17 cellular contexts compared by ENCODE assay signal in genomic region chr3:35295875-35296274, GRCh38.
DNase-seq lines count a peak whose midpoint lies in the region; TF ChIP-seq lines count a peak whose summit lies in the region.
"Had no signal": no experiment of that assay in that cellular context is flagged by ENCODE, and none has a peak within 500 bp of the region (broad histone marks: within the 10 kb centered on the region; RNA-seq: fewer than 3 reads in every experiment).

No MANE protein-coding gene starts in this region.

- no peak for TF ChIP-seq EP300 in sigmoid colon (IDR thresholded peaks at IDR 0.05)

- H3K4me1 Mint-ChIP-seq in HFFc6 (ENCODE audit: low read depth) = no peaks in the 10 kb centered on the region

- H3K36me3 Mint-ChIP-seq in HFFc6 (ENCODE audit: low read depth) = no peaks in the 10 kb centered on the region

- H3K27ac Mint-ChIP-seq in HFFc6 = no peak overlapping the region
- H3K27ac Mint-ChIP-seq: CD4-positive, alpha-beta T cell had no signal

- no peaks in the 10 kb centered on the region; the same call in 1 of the 2 replicates for H3K27me3 Mint-ChIP-seq in HFFc6 (ENCODE audit: insufficient read depth)

- peaks cover 51% of the 10 kb centered on the region for H3K9me3 Mint-ChIP-seq in HFFc6

- H3K4me3 Mint-ChIP-seq in HFFc6 = no peak overlapping the region
- H3K4me3 Mint-ChIP-seq: CD4-positive, alpha-beta T cell had no signal

- no peaks in the 10 kb centered on the region for H3K4me1 ChIP-seq in sigmoid colon

- no peak overlapping the region for H3K4me3 ChIP-seq in sigmoid colon

- intact Hi-C loops in sigmoid colon (cut with DNase I) = no loop called here

- H3K27me3 ChIP-seq in sigmoid colon = no peaks in the 10 kb centered on the region

- TF ChIP-seq CTCF in HFFc6 (IDR thresholded peaks at IDR 0.05) (no peak), sigmoid colon (IDR thresholded peaks at IDR 0.05) (no peak)

- DNase-seq in SIG-M5 treated with dmso at 0.1 percent for 504 hours (lab: John Stamatoyannopoulos, UW; ENCODE audit: unreplicated experiment) (peak; percentile 19), SIG-M5 (lab: John Stamatoyannopoulos, UW) (no peak), OCI-M1 (lab: John Stamatoyannopoulos, UW) (peak; percentile 40), HFFc6 (no peak), COLO668 (lab: John Stamatoyannopoulos, UW; ENCODE audit: unreplicated experiment) (no peak), sigmoid colon (no peak)
- DNase-seq: AML-193; C1 segment of cervical spinal cord; CD4-positive, alpha-beta T cell; DMS153; DMS79 treated with DMSO at 0.1 percent for 48 hours; GF-D8; HCEC 1CT; IMR-90 had no signal

- TF ChIP-seq POLR2A in sigmoid colon (IDR thresholded peaks at IDR 0.05) = no peak

- 69% methylated on average over 2 of the region's 2 CpGs for WGBS in sigmoid colon, 2 donors

- no peaks in the 10 kb centered on the region for H3K36me3 ChIP-seq in KOPT-K1 (ENCODE audit: insufficient read depth, low read length)
- H3K36me3 ChIP-seq in sigmoid colon = no peaks in the 10 kb centered on the region

- H3K27ac ChIP-seq in KOPT-K1 (ENCODE audit: low read depth, low read length, poor library complexity, severe bottlenecking) = peak overlapping the region; percentile 0
- H3K27ac ChIP-seq in sigmoid colon = no peak overlapping the region
- H3K27ac ChIP-seq: 22Rv1, KMS-11 had no signal

- no peaks in the 10 kb centered on the region for H3K9me3 ChIP-seq in KOPT-K1 (ENCODE audit: insufficient read depth, low read length, poor library complexity, severe bottlenecking)
- H3K9me3 ChIP-seq in sigmoid colon = peaks cover 0 to 2% (median 0%) of the 10 kb centered on the region in 4 donors

Comparison
In these comparisons a context has a peak if more than half of its experiments do, and no peak if none do; other contexts are left out.
1. DNase-seq: peak in SIG-M5 treated with dmso at 0.1 percent for 504 hours (single experiment) and OCI-M1 (single experiment); none in SIG-M5 (single experiment), HFFc6 (single experiment), COLO668 (single experiment) and sigmoid colon (single experiment).